Comparison of ENCODE assay signal across 8 cellular contexts in genomic region chr3:115658032-115658336, GRCh38. TPM values are rescaled to one million over a fixed set of nuclear protein-coding genes. Genes with fewer than 3 reads are reported as not detected.
DNase-seq lines count a peak whose midpoint lies in the region; ATAC-seq, FAIRE-seq and TF ChIP-seq lines count a peak whose summit lies in the region.

No MANE protein-coding gene starts in this region.

- peak overlapping the region; percentile 94 for H3K9ac ChIP-seq in iPS-18a (ENCODE audit: low read length)

- no peaks in the 10 kb centered on the region for H3K9me3 ChIP-seq in iPS-18a (ENCODE audit: control insufficient read depth, low read depth, low read length)

- no peak for ATAC-seq in stimulated activated naive B cell treated with anti-CD40 and anti-IgM and Interleukin-4, amounts not matched to agents 10 μg/mL and 1 μg/mL and 100 μg/mL, for 72 hours (replicated peaks)
- ATAC-seq in HG02678 (IDR thresholded peaks at IDR 0.05; ENCODE audit: unreplicated experiment) = no peak

- H3K9me3 Mint-ChIP-seq in HFFc6 = no peaks in the 10 kb centered on the region
- H3K9me3 Mint-ChIP-seq in activated T-helper 1 cell treated with anti-CD3 and anti-CD28 coated beads, Interleukin-12 subunit alpha, Interleukin-12 subunit beta, Interleukin-2, Interleukin-4 antibody, amounts not matched to agents 30 ng/mL and 10 ng/mL and 1 ng/mL, durations not matched to agents 14 hours and 24 hours and 36 hours = no peaks in the 10 kb centered on the region
- no peaks in the 10 kb centered on the region for H3K9me3 Mint-ChIP-seq in stimulated activated naive B cell treated with anti-CD40 and anti-IgM and Interleukin-4, amounts not matched to agents 10 μg/mL and 1 μg/mL and 100 μg/mL, for 72 hours

- peak overlapping the region; percentile 82 for H3K27ac ChIP-seq in iPS-18a (ENCODE audit: low read length)

- peak overlapping the region; percentile 68 for H3K4me3 ChIP-seq in iPS-18a (ENCODE audit: low read length)

- no peaks in the 10 kb centered on the region for H3K36me3 Mint-ChIP-seq in HFFc6 (ENCODE audit: low read depth)
- H3K36me3 Mint-ChIP-seq in activated T-helper 1 cell treated with anti-CD3 and anti-CD28 coated beads, Interleukin-12 subunit alpha, Interleukin-12 subunit beta, Interleukin-2, Interleukin-4 antibody, amounts not matched to agents 30 ng/mL and 10 ng/mL and 1 ng/mL, durations not matched to agents 14 hours and 24 hours and 36 hours (ENCODE audit: low read depth) = no peaks in the 10 kb centered on the region
- H3K36me3 Mint-ChIP-seq in stimulated activated naive B cell treated with anti-CD40 and anti-IgM and Interleukin-4, amounts not matched to agents 10 μg/mL and 1 μg/mL and 100 μg/mL, for 72 hours = no peaks in the 10 kb centered on the region

- DNase-seq in HFFc6 = no peak
- no peak for DNase-seq in activated T-helper 1 cell treated with anti-CD3 and anti-CD28 coated beads, Interleukin-12 subunit alpha, Interleukin-12 subunit beta, Interleukin-2, Interleukin-4 antibody, amounts not matched to agents 30 ng/mL and 10 ng/mL and 1 ng/mL, durations not matched to agents 14 hours and 24 hours and 36 hours (ENCODE audit: low spot score)
- no peak for DNase-seq in stimulated activated naive B cell treated with anti-CD40 and anti-IgM and Interleukin-4, amounts not matched to agents 10 μg/mL and 1 μg/mL and 100 μg/mL, for 72 hours
- DNase-seq in NCI-H1048 (lab: John Stamatoyannopoulos, UW) = no peak
- DNase-seq in NK-92 (lab: John Stamatoyannopoulos, UW; ENCODE audit: unreplicated experiment) = no peak
- DNase-seq in RCC 7860 (ENCODE audit: low spot score) = no peak

- no peaks in the 10 kb centered on the region for H3K36me3 ChIP-seq in iPS-18a (ENCODE audit: control insufficient read depth, low read depth, low read length)

- H3K4me1 Mint-ChIP-seq in HFFc6 (ENCODE audit: low read depth) = peaks cover 59% of the 10 kb centered on the region
- H3K4me1 Mint-ChIP-seq in activated T-helper 1 cell treated with anti-CD3 and anti-CD28 coated beads, Interleukin-12 subunit alpha, Interleukin-12 subunit beta, Interleukin-2, Interleukin-4 antibody, amounts not matched to agents 30 ng/mL and 10 ng/mL and 1 ng/mL, durations not matched to agents 14 hours and 24 hours and 36 hours (ENCODE audit: low read depth) = peaks cover 32% of the 10 kb centered on the region
- peaks cover 18 to 29% of the 10 kb centered on the region in 2 donors for H3K4me1 Mint-ChIP-seq in stimulated activated naive B cell treated with anti-CD40 and anti-IgM and Interleukin-4, amounts not matched to agents 10 μg/mL and 1 μg/mL and 100 μg/mL, for 72 hours

- H3K27me3 ChIP-seq in iPS-18a (ENCODE audit: control insufficient read depth, insufficient read depth, low read length) = no peaks in the 10 kb centered on the region

- intact Hi-C loops in activated T-helper 1 cell treated with anti-CD3 and anti-CD28 coated beads, Interleukin-12 subunit alpha, Interleukin-12 subunit beta, Interleukin-2, Interleukin-4 antibody, amounts not matched to agents 30 ng/mL and 10 ng/mL and 1 ng/mL, durations not matched to agents 14 hours and 24 hours and 36 hours (cut with micrococcal nuclease) = loop anchor here (1.0 to 10.0 kb wide), 4 partner anchors 127 to 1602 kb away; partner anchors contain the start of genes CCDC191, QTRT2 and ZBTB20

- peaks cover 22% of the 10 kb centered on the region for H3K4me1 ChIP-seq in iPS-18a (ENCODE audit: control insufficient read depth, low read depth, low read length)

- no peak for TF ChIP-seq CTCF in HFFc6 (IDR thresholded peaks at IDR 0.05)

- peak overlapping the region; percentile 93 for H3K4me3 Mint-ChIP-seq in HFFc6
- peak overlapping the region; percentile 86 for H3K4me3 Mint-ChIP-seq in activated T-helper 1 cell treated with anti-CD3 and anti-CD28 coated beads, Interleukin-12 subunit alpha, Interleukin-12 subunit beta, Interleukin-2, Interleukin-4 antibody, amounts not matched to agents 30 ng/mL and 10 ng/mL and 1 ng/mL, durations not matched to agents 14 hours and 24 hours and 36 hours
- peak overlapping the region; percentile 89 to 95 for H3K4me3 Mint-ChIP-seq in stimulated activated naive B cell treated with anti-CD40 and anti-IgM and Interleukin-4, amounts not matched to agents 10 μg/mL and 1 μg/mL and 100 μg/mL, for 72 hours

- H3K27me3 Mint-ChIP-seq in HFFc6 (ENCODE audit: insufficient read depth) = 0 out of 2 replicates have a peak, but pooled peaks cover 2% of the 10 kb centered on the region
- H3K27me3 Mint-ChIP-seq in activated T-helper 1 cell treated with anti-CD3 and anti-CD28 coated beads, Interleukin-12 subunit alpha, Interleukin-12 subunit beta, Interleukin-2, Interleukin-4 antibody, amounts not matched to agents 30 ng/mL and 10 ng/mL and 1 ng/mL, durations not matched to agents 14 hours and 24 hours and 36 hours (ENCODE audit: insufficient read depth) = peaks cover 9% of the 10 kb centered on the region
- H3K27me3 Mint-ChIP-seq in stimulated activated naive B cell treated with anti-CD40 and anti-IgM and Interleukin-4, amounts not matched to agents 10 μg/mL and 1 μg/mL and 100 μg/mL, for 72 hours = no peaks in the 10 kb centered on the region

- H3K27ac Mint-ChIP-seq in HFFc6 = peak overlapping the region; percentile 98
- H3K27ac Mint-ChIP-seq in activated T-helper 1 cell treated with anti-CD3 and anti-CD28 coated beads, Interleukin-12 subunit alpha, Interleukin-12 subunit beta, Interleukin-2, Interleukin-4 antibody, amounts not matched to agents 30 ng/mL and 10 ng/mL and 1 ng/mL, durations not matched to agents 14 hours and 24 hours and 36 hours = peak overlapping the region; percentile 90
- peak overlapping the region; percentile 97 for H3K27ac Mint-ChIP-seq in stimulated activated naive B cell treated with anti-CD40 and anti-IgM and Interleukin-4, amounts not matched to agents 10 μg/mL and 1 μg/mL and 100 μg/mL, for 72 hours

- FAIRE-seq in RCC 7860 (lab: Jason Lieb, UNC) = no peak

RNA-seq across cellular contexts. Expression of gene GAP43, which starts 34.7 kb away (rescaled TPM):
- total RNA-seq in HFFc6 (2021; fragmentation: NEBNext Ultra II Directional; extraction: Animal tissue kit (Norgen Biotek cat#: 25700)) = under 1 TPM in 1 of 6 experiments, not detected in 5; 0.09 TPM
- not detected in 2 replicates for total RNA-seq in activated T-helper 1 cell treated with anti-CD3 and anti-CD28 coated beads, Interleukin-12 subunit alpha, Interleukin-12 subunit beta, Interleukin-2, Interleukin-4 antibody, amounts not matched to agents 30 ng/mL and 10 ng/mL and 1 ng/mL, durations not matched to agents 14 hours and 24 hours and 36 hours
